In genomic region chr15:78540135-78540954, GRCh38 we compare ENCODE assay signal across 1 cellular context.
TF ChIP-seq lines count a peak whose summit lies in the region.

PSMA4 (plus strand) TSS chr15:78540444; CDS start chr15:78541928, 1,484 bp downstream.

TF ChIP-seq in K562, 482 proteins besides CTCF, POLR2A, EP300 and RAD21 (continued from another document and continues in another):
- no peak for TF ChIP-seq KDM2B (CRISPR knock-in tag; IDR thresholded peaks at IDR 0.05)
- peak; percentile 43; the same call in 1 of the 2 replicates for TF ChIP-seq ETV5 (CRISPR knock-in tag; IDR thresholded peaks at IDR 0.05; ENCODE audit: low read depth)
- no peak for TF ChIP-seq ILF3 (IDR thresholded peaks at IDR 0.05; ENCODE audit: borderline replicate concordance)
- TF ChIP-seq ZBTB2 (IDR thresholded peaks at IDR 0.05) = peak; percentile 99
- TF ChIP-seq USF2 (CRISPR knock-in tag; IDR thresholded peaks at IDR 0.05) = 0 out of 2 replicates have a peak, but pooled peaks have one; percentile 10
- TF ChIP-seq KDM4B (IDR thresholded peaks at IDR 0.05; ENCODE audit: borderline replicate concordance in 2 of 2, low read depth in 1 of 2) = 0 out of 4 replicates have a peak, but pooled peaks of 1 of the 2 experiments have one; percentile 65
- peak; percentile 43 for TF ChIP-seq EGR1 (conservative IDR thresholded peaks at IDR 0.05)
- TF ChIP-seq TCF15 (CRISPR knock-in tag; IDR thresholded peaks at IDR 0.05) = no peak
- no peak for TF ChIP-seq ZNF282 (CRISPR knock-in tag; IDR thresholded peaks at IDR 0.05)
- TF ChIP-seq TAF9B (IDR thresholded peaks at IDR 0.05; ENCODE audit: partially characterized antibody) = peak; percentile 76
- TF ChIP-seq TBP (optimal IDR thresholded peaks at IDR 0.05; ENCODE audit: low read depth, low read length) = peak; percentile 82
- TF ChIP-seq KDM5B (IDR thresholded peaks at IDR 0.05; ENCODE audit: insufficient replicate concordance, low read depth, low read length) = peak; percentile 90
- TF ChIP-seq CHD2 (IDR thresholded peaks at IDR 0.05; ENCODE audit: low read depth, low read length) = no peak
- TF ChIP-seq MLX (CRISPR knock-in tag; conservative IDR thresholded peaks at IDR 0.05) = no peak
- peak in 1 of 3 experiments; percentile 57; a peak in 1 of 6 replicates for TF ChIP-seq ZBTB11 (CRISPR knock-in tag; IDR thresholded peaks at IDR 0.05)
- TF ChIP-seq ZNF407 (IDR thresholded peaks at IDR 0.05; ENCODE audit: low read depth) = peak; percentile 91
- TF ChIP-seq MYC (IDR thresholded peaks at IDR 0.05; ENCODE audit: low read depth, low read length) = peak; percentile 92
- TF ChIP-seq MYC (CRISPR knock-in tag; IDR thresholded peaks at IDR 0.05; ENCODE audit: borderline replicate concordance, low read depth) = 0 out of 2 replicates have a peak, but pooled peaks have one; percentile 69
- peak; percentile 0 for TF ChIP-seq SAP30 (IDR thresholded peaks at IDR 0.05; ENCODE audit: borderline replicate concordance, insufficient read depth, low read depth, low read length, poor library complexity, severe bottlenecking)
- TF ChIP-seq TAF15 (IDR thresholded peaks at IDR 0.05; ENCODE audit: low read depth, low read length) = no peak
- TF ChIP-seq NR2C2 (CRISPR knock-in tag; IDR thresholded peaks at IDR 0.05) = peak; percentile 64
- TF ChIP-seq NR2C2 (tag; IDR thresholded peaks at IDR 0.05) = no peak
- no peak for TF ChIP-seq SNIP1 (IDR thresholded peaks at IDR 0.05; ENCODE audit: low read depth)
- TF ChIP-seq SUPT5H (IDR thresholded peaks at IDR 0.05) = peak; percentile 97
- TF ChIP-seq ZNF316 (IDR thresholded peaks at IDR 0.05) = peak; percentile 60
- TF ChIP-seq GATAD2B (IDR thresholded peaks at IDR 0.05; ENCODE audit: borderline replicate concordance) = peak; percentile 12; the same call in 1 of the 2 replicates
- peak; percentile 74 for TF ChIP-seq NFRKB (IDR thresholded peaks at IDR 0.05; ENCODE audit: low read depth)
- TF ChIP-seq NFXL1 (CRISPR knock-in tag; IDR thresholded peaks at IDR 0.05) = no peak
- TF ChIP-seq ETV6 (IDR thresholded peaks at IDR 0.05; ENCODE audit: borderline replicate concordance in 1 of 2, low read depth in 2 of 2, low read length in 1 of 2) = no peak
- TF ChIP-seq ETV6 (CRISPR knock-in tag; IDR thresholded peaks at IDR 0.05; ENCODE audit: borderline replicate concordance) = 0 out of 2 replicates have a peak, but pooled peaks have one; percentile 44
- no peak for TF ChIP-seq SRF (CRISPR knock-in tag; IDR thresholded peaks at IDR 0.05)
- TF ChIP-seq NFIC (IDR thresholded peaks at IDR 0.05) = peak; percentile 53; the same call in 1 of the 2 replicates
- peak; percentile 92 for TF ChIP-seq EP400 (IDR thresholded peaks at IDR 0.05)
- TF ChIP-seq SMARCE1 (IDR thresholded peaks at IDR 0.05) = no peak
- peak; percentile 16; the same call in 1 of the 2 replicates for TF ChIP-seq REST (CRISPR knock-in tag; IDR thresholded peaks at IDR 0.05; ENCODE audit: low read depth)
- TF ChIP-seq NR2F6 (CRISPR knock-in tag; IDR thresholded peaks at IDR 0.05) = no peak
- peak; percentile 88; the same call in 1 of the 2 replicates for TF ChIP-seq MTA3 (IDR thresholded peaks at IDR 0.05; ENCODE audit: borderline replicate concordance)
- TF ChIP-seq ZKSCAN1 (IDR thresholded peaks at IDR 0.05; ENCODE audit: low read depth, low read length) = peak; percentile 50; the same call in 1 of the 2 replicates
- 0 out of 2 replicates have a peak, but pooled peaks have one; percentile 11 for TF ChIP-seq DIDO1 (tag; IDR thresholded peaks at IDR 0.05; ENCODE audit: low read depth)
